ENCODE assay signal across 9 cellular contexts in the genomic region with DNA sequence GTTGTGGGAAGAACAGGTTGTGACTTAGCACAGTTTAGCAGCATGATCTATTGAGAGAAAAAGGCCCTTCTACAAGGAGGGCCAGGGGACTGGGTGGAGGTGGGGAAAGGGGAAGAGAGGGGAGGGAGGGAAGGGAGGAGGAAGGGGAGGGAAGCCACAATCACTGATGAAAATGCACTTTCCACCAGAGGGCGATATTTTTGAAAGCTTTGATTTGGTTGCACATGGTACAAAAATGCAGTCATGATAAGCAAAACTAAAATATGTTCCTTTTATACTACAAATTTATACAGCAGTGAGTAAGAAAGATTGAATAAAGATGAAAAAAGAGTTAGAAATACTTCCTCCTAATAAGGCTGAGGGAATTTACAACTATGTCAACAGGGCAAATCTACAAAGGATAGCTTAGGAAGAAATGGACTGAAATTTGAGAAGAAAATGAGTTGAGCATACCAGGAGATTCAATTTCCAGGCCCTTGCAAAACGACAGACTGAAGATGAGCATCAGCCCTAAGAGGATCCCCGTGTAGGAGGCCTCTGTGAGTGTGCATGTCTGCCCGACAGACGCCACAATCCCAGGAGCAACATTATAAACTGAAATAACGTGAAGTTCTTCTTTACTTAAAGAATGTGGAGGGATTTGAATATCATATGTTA. TPM values are rescaled to one million over a fixed set of nuclear protein-coding genes. Genes with fewer than 3 reads are reported as not detected.
DNase-seq lines count a peak whose midpoint lies in the region; ATAC-seq and TF ChIP-seq lines count a peak whose summit lies in the region.
"Had no signal": no experiment of that assay in that cellular context is flagged by ENCODE, and none has a peak within 500 bp of the region (broad histone marks: within the 10 kb centered on the region; RNA-seq: fewer than 3 reads in every experiment).

No MANE protein-coding gene starts in this region.

- H3K27ac ChIP-seq in KMS-11, result no peak overlapping the region
- no peak overlapping the region for H3K27ac ChIP-seq in fibroblast of lung (ENCODE audit: insufficient read depth, low read length)
- H3K27ac ChIP-seq: SJSA1 had no signal

- no peak for ATAC-seq in HG03135 (IDR thresholded peaks at IDR 0.05; ENCODE audit: unreplicated experiment)
- no peak for ATAC-seq in GM19452 (IDR thresholded peaks at IDR 0.05; ENCODE audit: unreplicated experiment)

- H2AFZ ChIP-seq in KMS-11 (ENCODE audit: low read depth) (no peak overlapping the region), fibroblast of lung (ENCODE audit: low read length) (no peak overlapping the region)

- H3K4me1 ChIP-seq in KMS-11 (ENCODE audit: low read depth, poor library complexity, severe bottlenecking) (no peaks in the 10 kb centered on the region), fibroblast of lung (ENCODE audit: control insufficient read depth, extremely low read depth, insufficient read depth, low read length) (no peaks in the 10 kb centered on the region)
- H3K4me1 ChIP-seq: SJSA1 had no signal

- H3K79me2 ChIP-seq in KMS-11 (ENCODE audit: insufficient read depth, low read depth) (no peaks in the 10 kb centered on the region), fibroblast of lung (ENCODE audit: control insufficient read depth, insufficient read depth, low read length) (no peaks in the 10 kb centered on the region)

- H3K9me3 ChIP-seq in fibroblast of lung (ENCODE audit: control insufficient read depth, insufficient read depth, low read depth, low read length), result no peaks in the 10 kb centered on the region
- H3K9me3 ChIP-seq: SJSA1 had no signal

- H4K20me1 ChIP-seq in KMS-11 (ENCODE audit: insufficient read depth), result no peaks in the 10 kb centered on the region
- no peaks in the 10 kb centered on the region for H4K20me1 ChIP-seq in fibroblast of lung (ENCODE audit: control insufficient read depth, extremely low read depth, insufficient read depth, low read length)

- H3K4me3 ChIP-seq in KMS-11 (IDR thresholded peaks at IDR 0.05; ENCODE audit: insufficient read depth, low read depth, low read length) (no peak overlapping the region), fibroblast of lung (replicated peaks in 1 of 4; ENCODE audit: control extremely low read depth in 1 of 4, insufficient read depth in 1 of 4, low read depth in 3 of 4, low read length in 4 of 4) (no peak overlapping the region)
- H3K4me3 ChIP-seq: SJSA1 had no signal

- DNase-seq in AML-193 (lab: John Stamatoyannopoulos, UW) (peak; percentile 44 to 46), GM10266 (ENCODE audit: extremely low spot score) (peak; percentile 32), SK-N-DZ (ENCODE audit: low spot score) (peak; percentile 56), fibroblast of lung (ENCODE audit: low read depth in 2 of 2) (peak; percentile 69 to 81), pons (ENCODE audit: low spot score) (peak; percentile 74)

- H3K9ac ChIP-seq in KMS-11 (no peak overlapping the region), fibroblast of lung (ENCODE audit: insufficient read depth, low read length) (no peak overlapping the region)

- H3K36me3 ChIP-seq in KMS-11 (ENCODE audit: insufficient read depth), result no peaks in the 10 kb centered on the region
- H3K36me3 ChIP-seq in fibroblast of lung (ENCODE audit: control insufficient read depth, insufficient read depth, low read length), result peaks cover 5% of the 10 kb centered on the region

- H3K4me2 ChIP-seq in KMS-11, result no peak overlapping the region
- H3K4me2 ChIP-seq in fibroblast of lung (ENCODE audit: extremely low read depth, insufficient read depth, low read length), result no peak overlapping the region

- H3K27me3 ChIP-seq in KMS-11 (ENCODE audit: insufficient read depth, low read depth) (no peaks in the 10 kb centered on the region), fibroblast of lung (ENCODE audit: control insufficient read depth, insufficient read depth, low read length) (no peaks in the 10 kb centered on the region)
- H3K27me3 ChIP-seq: SJSA1 had no signal

- TF ChIP-seq CTCF in GM10266 (IDR thresholded peaks at IDR 0.05; ENCODE audit: control insufficient read depth, insufficient read depth, low read depth, missing control alignments), result peak; percentile 44
- TF ChIP-seq CTCF in KMS-11 (conservative IDR thresholded peaks at IDR 0.05; ENCODE audit: low read depth, low read length), result peak; percentile 60
- TF ChIP-seq CTCF in fibroblast of lung (conservative IDR thresholded peaks at IDR 0.05 in 1 of 2, IDR thresholded peaks at IDR 0.05 in 1 of 2; ENCODE audit: low read depth in 1 of 2, low read length in 2 of 2), result peak; percentile 61 to 63

RNA-seq across cellular contexts. Expression of a gene that starts 17.2 kb away (rescaled TPM):
- polyA plus RNA-seq in SK-N-DZ (2014; cell fraction: cytosol; rRNA removed), result 34.6 and 43.7 TPM in 2 replicates
- polyA plus RNA-seq in SK-N-DZ (2014; cell fraction: nucleus; rRNA removed), result 88.9 and 108 TPM in 2 replicates
- 28.5 and 36.5 TPM in 2 replicates for total RNA-seq in fibroblast of lung
- polyA plus RNA-seq in fibroblast of lung, result 25.2 and 37.9 TPM in 2 replicates
- polyA plus RNA-seq in fibroblast of lung (2012), result 13.9 and 20.5 TPM in 2 replicates
- polyA minus RNA-seq in fibroblast of lung (ENCODE audit: low replicate concordance), result 3.4 and 7.5 TPM in 2 replicates

RNA-seq across cellular contexts. Expression of a gene that starts 18.1 kb away (rescaled TPM):
- 253 and 264 TPM in 2 replicates for polyA plus RNA-seq in SK-N-DZ (2014; cell fraction: cytosol; rRNA removed)
- polyA plus RNA-seq in SK-N-DZ (2014; cell fraction: nucleus; rRNA removed), result 161 and 197 TPM in 2 replicates
- 86.9 and 89.9 TPM in 2 replicates for total RNA-seq in fibroblast of lung
- 120 and 124 TPM in 2 replicates for polyA plus RNA-seq in fibroblast of lung
- 93.3 and 99.1 TPM in 2 replicates for polyA plus RNA-seq in fibroblast of lung (2012)
- polyA minus RNA-seq in fibroblast of lung (ENCODE audit: low replicate concordance), result 38.3 and 41.1 TPM in 2 replicates

RNA-seq across cellular contexts. Expression of a gene that starts 41.3 kb away (rescaled TPM):
- polyA plus RNA-seq in SK-N-DZ (2014; cell fraction: cytosol; rRNA removed), result 0.63 TPM in 1 of 2 replicates, not detected in the other
- polyA plus RNA-seq in SK-N-DZ (2014; cell fraction: nucleus; rRNA removed), result not detected in 2 replicates
- 0.17 TPM in 1 of 2 replicates, not detected in the other for total RNA-seq in fibroblast of lung
- 0.58 TPM in 1 of 2 replicates, not detected in the other for polyA plus RNA-seq in fibroblast of lung
- polyA plus RNA-seq in fibroblast of lung (2012), result 0.09 and 0.29 TPM in 2 replicates
- polyA minus RNA-seq in fibroblast of lung (ENCODE audit: low replicate concordance), result not detected in 2 replicates
- total RNA-seq: SJSA1 had no signal
